Comparison of ENCODE assay signal across 23 cellular contexts in the genomic region with DNA sequence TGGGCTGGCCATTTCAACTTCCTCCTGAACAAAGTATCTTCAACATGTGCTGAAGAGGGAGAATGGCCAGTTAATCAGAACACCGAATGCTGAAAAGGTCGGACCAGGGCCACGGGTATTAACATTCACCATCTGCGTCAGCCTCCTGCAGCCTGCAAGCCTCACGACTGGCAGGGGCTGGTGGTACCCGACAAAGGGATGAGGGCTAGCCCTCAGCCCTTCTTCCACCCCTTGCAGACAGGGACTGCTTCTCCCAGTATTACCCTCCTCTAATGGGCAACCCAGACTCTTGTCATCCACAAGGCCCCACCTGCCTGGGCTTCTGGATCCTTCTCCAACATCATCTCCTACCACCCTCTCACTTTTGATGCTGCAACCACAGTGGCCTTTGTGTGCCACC.
"Had no signal": no experiment of that assay in that cellular context is flagged by ENCODE, and none has a peak within 500 bp of the region (broad histone marks: within the 10 kb centered on the region; RNA-seq: fewer than 3 reads in every experiment).

No MANE protein-coding gene starts in this region.

- H3K4me1 ChIP-seq: gastroesophageal sphincter, transverse colon had no signal

- H3K27me3 ChIP-seq: hepatocyte, neutrophil, ovary, transverse colon had no signal

- H3K4me3 ChIP-seq: esophagus squamous epithelium, gastroesophageal sphincter, hepatocyte, left ventricle myocardium inferior, lung, ovary, smooth muscle cell, thoracic aorta, transverse colon had no signal

- H3K4me1 Mint-ChIP-seq: naive B cell had no signal

- DNase-seq: central memory CD4-positive, alpha-beta T cell; cortex of kidney; effector memory CD8-positive, alpha-beta T cell; esophagus squamous epithelium; foreskin fibroblast; kidney; left cardiac atrium; left ventricle myocardium inferior; mesenchymal stem cell; ovary; right cardiac atrium; stimulated activated CD4-positive, alpha-beta T cell treated with anti-CD3 and anti-CD28 coated beads, Interleukin-2, amount 100 ng/mL, for 48 hours; transverse colon had no signal

- H3K27ac Mint-ChIP-seq: effector memory CD8-positive, alpha-beta T cell; stimulated activated naive CD8-positive, alpha-beta T cell treated with anti-CD3 and anti-CD28 coated beads, Interleukin-15, Interleukin-2, amounts not matched to agents 100 ng/mL and 50 ng/mL, for 24 hours had no signal

- H3K4me2 ChIP-seq: hepatocyte, smooth muscle cell had no signal

- H3K36me3 ChIP-seq: esophagus squamous epithelium, gastroesophageal sphincter, left ventricle myocardium inferior, neutrophil, ovary, thoracic aorta, transverse colon had no signal

- H3K27ac ChIP-seq: epithelial cell of prostate, esophagus squamous epithelium, gastroesophageal sphincter, hepatocyte, left ventricle myocardium inferior, neutrophil, ovary, thoracic aorta, transverse colon had no signal

- H2AFZ ChIP-seq: hepatocyte had no signal

- FAIRE-seq: kidney had no signal

- H3K36me3 Mint-ChIP-seq: naive B cell had no signal

- H3K9me3 ChIP-seq: esophagus squamous epithelium, gastroesophageal sphincter, left ventricle myocardium inferior, neutrophil, ovary, thoracic aorta, transverse colon had no signal

- ATAC-seq: effector memory CD8-positive, alpha-beta T cell; gastroesophageal sphincter; left cardiac atrium; right cardiac atrium had no signal

- H3K9me3 Mint-ChIP-seq: effector memory CD8-positive, alpha-beta T cell; naive B cell; nephron; stimulated activated naive CD8-positive, alpha-beta T cell treated with anti-CD3 and anti-CD28 coated beads, Interleukin-15, Interleukin-2, amounts not matched to agents 100 ng/mL and 50 ng/mL, for 24 hours had no signal

- H3K79me2 ChIP-seq: hepatocyte had no signal

- H3K4me3 Mint-ChIP-seq: effector memory CD8-positive, alpha-beta T cell; naive B cell; nephron; stimulated activated naive CD8-positive, alpha-beta T cell treated with anti-CD3 and anti-CD28 coated beads, Interleukin-15, Interleukin-2, amounts not matched to agents 100 ng/mL and 50 ng/mL, for 24 hours had no signal
